8 cellular contexts compared by ENCODE assay signal in the genomic region with DNA sequence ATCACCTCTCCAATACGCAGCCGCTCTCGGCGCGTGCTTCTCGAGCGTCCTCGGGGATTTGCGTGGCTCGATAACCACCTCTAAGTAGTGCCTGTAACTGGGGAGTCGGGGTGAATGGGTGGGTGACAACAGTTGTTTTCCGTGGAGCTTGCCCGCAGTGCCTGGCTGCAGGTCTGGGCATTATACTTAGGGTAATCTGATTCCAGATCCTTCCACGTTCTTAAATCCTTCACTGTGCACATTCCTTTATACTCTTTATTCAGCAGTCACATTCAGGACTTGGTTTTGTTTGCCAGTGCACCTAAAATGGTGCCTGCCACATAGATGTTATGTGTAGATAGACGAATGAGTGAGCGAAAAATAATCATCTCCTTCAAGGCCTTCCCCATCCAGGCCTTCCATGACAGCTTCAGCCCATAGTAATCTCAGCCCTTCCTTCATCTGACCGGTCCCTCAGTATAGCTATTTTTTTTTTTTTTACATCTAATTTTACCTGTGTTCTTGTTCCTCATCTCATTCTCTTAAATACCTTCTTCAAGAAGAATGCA. TPM values are rescaled to one million over a fixed set of nuclear protein-coding genes. Genes with fewer than 3 reads are reported as not detected.
DNase-seq lines count a peak whose midpoint lies in the region; ATAC-seq, FAIRE-seq and TF ChIP-seq lines count a peak whose summit lies in the region.

No MANE protein-coding gene starts in this region.

- no peak overlapping the region for H3K56ac ChIP-seq in H1 (replicated peaks; ENCODE audit: insufficient read length, low read depth, low read length)

- H3K27me3 ChIP-seq in H1 (replicated peaks in 1 of 4; ENCODE audit: control insufficient read depth in 3 of 4, extremely low read depth in 1 of 4, insufficient read depth in 3 of 4, low read length in 3 of 4) (no peaks in the 10 kb centered on the region), neural cell (ENCODE audit: insufficient read depth, low read depth, low read length) (no peaks in the 10 kb centered on the region)

- H3K9me3 ChIP-seq in H1 (ENCODE audit: insufficient read depth in 2 of 2, low read depth in 1 of 2, low read length in 1 of 2) (no peaks in the 10 kb centered on the region), neural cell (ENCODE audit: low read length) (no peaks in the 10 kb centered on the region)

- no peak for TF ChIP-seq POLR2A in H1 (IDR thresholded peaks at IDR 0.05; ENCODE audit: control extremely low read depth in 1 of 2, low read depth in 2 of 2, low read length in 2 of 2)

- intact Hi-C loops in posterior vena cava (cut with DNase I), result loop anchor here (2.0 to 10.0 kb wide), 2 partner anchors 53 to 111 kb away; no protein-coding TSS in a partner anchor

- CTCF ChIA-PET in H1 (lab: Charles Lee; ENCODE audit: partially characterized antibody), result interaction anchor here (1.0 to 1.1 kb wide), 2 partner anchors 298 to 386 kb away, joined by 3 to 4 read pairs; no protein-coding TSS in a partner anchor

- no peak overlapping the region for H2BK5ac ChIP-seq in H1 (ENCODE audit: low read depth, low read length)

- H2AFZ ChIP-seq in H1 (ENCODE audit: low read length) (peak overlapping the region; percentile 43; the same call in 1 of the 2 replicates), neural cell (ENCODE audit: low read depth, low read length) (peak overlapping the region; percentile 12)

- no peak for TF ChIP-seq RAD21 in H1 (IDR thresholded peaks at IDR 0.05 in 1 of 2, conservative IDR thresholded peaks at IDR 0.05 in 1 of 2; ENCODE audit: low read depth in 2 of 2, low read length in 2 of 2)
- no peak for TF ChIP-seq RAD21 in neural cell (conservative IDR thresholded peaks at IDR 0.05)

- TF ChIP-seq CTCF in H1 (IDR thresholded peaks at IDR 0.05; ENCODE audit: control extremely low read depth in 1 of 3, insufficient read depth in 1 of 3, low read depth in 1 of 3, low read length in 3 of 3), result no peak
- TF ChIP-seq CTCF in neural cell (IDR thresholded peaks at IDR 0.05; ENCODE audit: poor library complexity, severe bottlenecking), result no peak

- no peak overlapping the region for H3K18ac ChIP-seq in H1 (ENCODE audit: extremely low read depth, low read length)

- H2AK5ac ChIP-seq in H1 (ENCODE audit: low read depth, low read length), result no peak overlapping the region; the same call in 1 of the 2 replicates

- no peak overlapping the region for H2BK12ac ChIP-seq in H1 (ENCODE audit: low read depth, low read length)

- WGBS in H1 (ENCODE audit: extremely low coverage in 1 of 2, insufficient coverage in 1 of 2, insufficient read length in 1 of 2, insufficient replicate concordance in 2 of 2, low coverage in 1 of 2, low lambda C conversion rate in 2 of 2, missing lambda C conversion rate in 1 of 2), 2 experiments, result 4% methylated on average over 17 of the region's 17 CpGs; no CpG with 5 or more reads in 1 of the 2 experiments

- H3K27ac ChIP-seq in H1 (ENCODE audit: low read depth, low read length) (peak overlapping the region; percentile 95), neural cell (ENCODE audit: low read length) (peak overlapping the region; percentile 82)

- peaks cover 9% of the 10 kb centered on the region for H3K23me2 ChIP-seq in H1 (ENCODE audit: low read depth, low read length)

- POLR2A ChIA-PET in H1 (lab: Charles Lee; ENCODE audit: partially characterized antibody), result interaction anchor here (0.7 to 6.1 kb wide), 21 partner anchors 8 to 354 kb away, joined by 3 to 81 read pairs (median 4); a partner anchor contains a TSS

- H2BK15ac ChIP-seq in H1 (ENCODE audit: low read length), result no peak overlapping the region

- peak overlapping the region; percentile 70 for H3K4ac ChIP-seq in H1 (replicated peaks; ENCODE audit: insufficient read length, low read depth, low read length)

- H3F3A ChIP-seq in neural cell (ENCODE audit: insufficient read depth, low read length, poor library complexity, severe bottlenecking), result peaks cover 8% of the 10 kb centered on the region

- DNase-seq in NCI-H1694 treated with DMSO at 0.1 percent for 48 hours (lab: John Stamatoyannopoulos, UW), result peak; percentile 1
- DNase-seq in NCI-H1694 (lab: John Stamatoyannopoulos, UW), result no peak
- peak; percentile 60 for DNase-seq in OCI-M1 (lab: John Stamatoyannopoulos, UW)
- DNase-seq in H1 (ENCODE audit: low read depth in 1 of 2, low spot score in 2 of 2), result no peak
- DNase-seq in COR-L47 (lab: John Stamatoyannopoulos, UW), result no peak
- no peak for DNase-seq in posterior vena cava (ENCODE audit: low spot score)

- peak overlapping the region; percentile 71 to 95 (median 91) for H3K4me3 ChIP-seq in H1 (ENCODE audit: extremely low read depth in 1 of 4, insufficient read depth in 2 of 4, low read depth in 3 of 4, low read length in 4 of 4)
- peak overlapping the region; percentile 82 for H3K4me3 ChIP-seq in neural cell (ENCODE audit: low read length)

- peaks cover 0 to 2% (median 0%) of the 10 kb centered on the region in 4 experiments; a peak in 1 of 7 replicates for H3K4me1 ChIP-seq in H1 (replicated peaks in 1 of 4; ENCODE audit: control insufficient read depth in 3 of 4, insufficient read depth in 4 of 4, low read length in 3 of 4)

- H3K23ac ChIP-seq in H1 (ENCODE audit: insufficient read length), result no peak overlapping the region

- H4K20me1 ChIP-seq in H1 (replicated peaks in 1 of 2; ENCODE audit: control insufficient read depth in 1 of 2, insufficient read depth in 2 of 2, low read length in 2 of 2), result no peaks in the 10 kb centered on the region
- no peaks in the 10 kb centered on the region for H4K20me1 ChIP-seq in neural cell (ENCODE audit: insufficient read depth)

- FAIRE-seq in H1 (lab: Jason Lieb, UNC), result no peak

- peak overlapping the region; percentile 96; the same call in 1 of the 2 replicates for H4K8ac ChIP-seq in H1 (ENCODE audit: extremely low read depth, insufficient read depth, low read length)

- no peak for TF ChIP-seq EP300 in H1 (IDR thresholded peaks at IDR 0.05; ENCODE audit: borderline replicate concordance in 1 of 2, low read depth in 2 of 2, low read length in 2 of 2)
- TF ChIP-seq EP300 in neural cell (conservative IDR thresholded peaks at IDR 0.05; ENCODE audit: poor library complexity, severe bottlenecking), result no peak

- peaks cover 12 to 31% (median 26%) of the 10 kb centered on the region in 4 experiments for H3K36me3 ChIP-seq in H1 (ENCODE audit: control insufficient read depth in 2 of 4, insufficient read depth in 4 of 4, low read length in 3 of 4)
- peaks cover 4% of the 10 kb centered on the region for H3K36me3 ChIP-seq in neural cell (ENCODE audit: insufficient read depth, low read length)

- H2BK120ac ChIP-seq in H1 (replicated peaks; ENCODE audit: low read depth, low read length), result no peak overlapping the region

- 0 out of 2 replicates have a peak, but pooled peaks cover 2% of the 10 kb centered on the region for H3K79me1 ChIP-seq in H1 (ENCODE audit: low read depth, low read length)

- H3K14ac ChIP-seq in H1 (ENCODE audit: insufficient read length), result no peak overlapping the region

- H4K5ac ChIP-seq in H1 (ENCODE audit: insufficient read length, low read depth, low read length), result no peak overlapping the region

- no peaks in the 10 kb centered on the region for H3K9me2 ChIP-seq in neural cell (ENCODE audit: insufficient read depth, low read length)

- ATAC-seq in GM18909 (IDR thresholded peaks at IDR 0.05; ENCODE audit: poor library complexity, unreplicated experiment), result no peak

- peak overlapping the region; percentile 76 to 97 (median 90) for H3K9ac ChIP-seq in H1 (replicated peaks in 1 of 4; ENCODE audit: extremely low read depth in 1 of 4, low read depth in 3 of 4, low read length in 3 of 4)
- peak overlapping the region; percentile 81 for H3K9ac ChIP-seq in neural cell (ENCODE audit: low read length)

- H3K4me2 ChIP-seq in H1 (ENCODE audit: insufficient read depth in 1 of 2, low read depth in 2 of 2, low read length in 2 of 2) (peak overlapping the region; percentile 83 to 86), neural cell (ENCODE audit: low read length) (peak overlapping the region; percentile 66)

- peaks cover 7 to 31% of the 10 kb centered on the region in 2 experiments for H3K79me2 ChIP-seq in H1 (ENCODE audit: control insufficient read depth in 1 of 2, insufficient read depth in 2 of 2, low read length in 2 of 2)
- peaks cover 15% of the 10 kb centered on the region for H3K79me2 ChIP-seq in neural cell (replicated peaks; ENCODE audit: insufficient read depth, low read length)

- H2BK20ac ChIP-seq in H1 (ENCODE audit: low read length), result no peak overlapping the region

- H4K91ac ChIP-seq in H1 (replicated peaks; ENCODE audit: insufficient read length, low read length), result no peak overlapping the region

TF ChIP-seq in H1, 55 proteins besides CTCF, POLR2A, EP300 and RAD21 (continues in another document):
- peak in 1 of 2 experiments; percentile 42; a peak in 1 of 4 replicates for TF ChIP-seq HDAC2 (IDR thresholded peaks at IDR 0.05; ENCODE audit: borderline replicate concordance in 1 of 2, low read depth in 2 of 2, low read length in 2 of 2)

TF ChIP-seq in neural cell, 6 proteins besides CTCF, POLR2A, EP300 and RAD21:
- TF ChIP-seq MXI1 (conservative IDR thresholded peaks at IDR 0.05; ENCODE audit: poor library complexity, severe bottlenecking), result no peak
- peak; percentile 17 for TF ChIP-seq SMC3 (conservative IDR thresholded peaks at IDR 0.05; ENCODE audit: poor library complexity)

RNA-seq across cellular contexts. Expression of a gene that starts 0.6 kb away (rescaled TPM):
- total RNA-seq in H1 (2021; fragmentation: NEBNext Ultra II Directional; extraction: Animal tissue kit (Norgen Biotek cat#: 25700)), result 88.7 and 89.6 TPM in 2 replicates
- polyA plus RNA-seq in H1 (2011; rRNA removed), result 66.3 and 67.5 TPM in 2 replicates
- polyA plus RNA-seq in H1 (2011; cell fraction: cytosol; rRNA removed), result 53.5 TPM
- 101 TPM for polyA plus RNA-seq in H1 (2011; cell fraction: nucleus; rRNA removed)
- 64.5 to 72.7 TPM (median 70.6 TPM) in 4 replicates for polyA plus RNA-seq in H1 (2012, experiment 1 of 2)
- polyA plus RNA-seq in H1 (2012, experiment 2 of 2), result 45.7 TPM
- polyA plus RNA-seq in H1 (2013, experiment 1 of 2), result 66.8 TPM
- 60.0 TPM for polyA plus RNA-seq in H1 (2013, experiment 2 of 2)
- polyA minus RNA-seq in H1 (2011; rRNA and poly(A)+ RNA removed), result 99.2 and 104 TPM in 2 replicates
- 56.5 TPM for polyA minus RNA-seq in H1 (2011; cell fraction: cytosol; rRNA and poly(A)+ RNA removed)
- 56.3 TPM for polyA minus RNA-seq in H1 (2011; cell fraction: nucleus; rRNA and poly(A)+ RNA removed)
- 12.4 and 12.7 TPM in 2 replicates for polyA plus RNA-seq in neural cell
- polyA minus RNA-seq in neural cell, result 22.3 and 22.6 TPM in 2 replicates
- total RNA-seq in posterior vena cava, result 10 to 100 TPM; 30.9 to 34.7 TPM

RNA-seq across cellular contexts. Expression of a gene that starts 54.5 kb away (rescaled TPM):
- 295 and 317 TPM in 2 replicates for total RNA-seq in H1 (2021; fragmentation: NEBNext Ultra II Directional; extraction: Animal tissue kit (Norgen Biotek cat#: 25700))
- polyA plus RNA-seq in H1 (2011; rRNA removed) (164 and 221 TPM in 2 replicates), neural cell (243 and 256 TPM in 2 replicates)
- polyA plus RNA-seq in H1 (2011; cell fraction: cytosol; rRNA removed), result 167 TPM
- 216 TPM for polyA plus RNA-seq in H1 (2011; cell fraction: nucleus; rRNA removed)
- polyA plus RNA-seq in H1 (2012, experiment 1 of 2), result 172 to 249 TPM (median 202 TPM) in 4 replicates
- 23.5 TPM for polyA plus RNA-seq in H1 (2012, experiment 2 of 2)
- polyA plus RNA-seq in H1 (2013, experiment 1 of 2), result 191 TPM
- 186 TPM for polyA plus RNA-seq in H1 (2013, experiment 2 of 2)
- 477 and 512 TPM in 2 replicates for polyA minus RNA-seq in H1 (2011; rRNA and poly(A)+ RNA removed)
- polyA minus RNA-seq in H1 (2011; cell fraction: cytosol; rRNA and poly(A)+ RNA removed), result 178 TPM
- 276 TPM for polyA minus RNA-seq in H1 (2011; cell fraction: nucleus; rRNA and poly(A)+ RNA removed)
- 427 and 533 TPM in 2 replicates for polyA minus RNA-seq in neural cell
- 100 to 1,000 TPM; 145 to 149 TPM for total RNA-seq in posterior vena cava

Comparison
In these comparisons a context has a peak if more than half of its experiments do, and no peak if none do; other contexts are left out.
1. DNase-seq: peak in NCI-H1694 treated with DMSO at 0.1 percent for 48 hours (single experiment) and OCI-M1 (single experiment); none in NCI-H1694 (single experiment), H1 (0 of 2), COR-L47 (single experiment) and posterior vena cava (single experiment).